1 cellular context compared by ENCODE assay signal in genomic region chr2:218806346-218806978, GRCh38.
TF ChIP-seq lines count a peak whose summit lies in the region.

No MANE protein-coding gene starts in this region.

TF ChIP-seq in H1, 55 proteins besides CTCF, POLR2A, EP300 and RAD21 (continued from another document):
- no peak for TF ChIP-seq CREB1 (IDR thresholded peaks at IDR 0.05)
- TF ChIP-seq SIX5 (IDR thresholded peaks at IDR 0.05; ENCODE audit: low read depth, low read length), result no peak
- no peak for TF ChIP-seq TEAD4 (IDR thresholded peaks at IDR 0.05; ENCODE audit: low read depth, low read length)
- TF ChIP-seq NRF1 (IDR thresholded peaks at IDR 0.05; ENCODE audit: low read depth, low read length), result no peak
